Comparison of ENCODE assay signal across 1 cellular context in the genomic region with DNA sequence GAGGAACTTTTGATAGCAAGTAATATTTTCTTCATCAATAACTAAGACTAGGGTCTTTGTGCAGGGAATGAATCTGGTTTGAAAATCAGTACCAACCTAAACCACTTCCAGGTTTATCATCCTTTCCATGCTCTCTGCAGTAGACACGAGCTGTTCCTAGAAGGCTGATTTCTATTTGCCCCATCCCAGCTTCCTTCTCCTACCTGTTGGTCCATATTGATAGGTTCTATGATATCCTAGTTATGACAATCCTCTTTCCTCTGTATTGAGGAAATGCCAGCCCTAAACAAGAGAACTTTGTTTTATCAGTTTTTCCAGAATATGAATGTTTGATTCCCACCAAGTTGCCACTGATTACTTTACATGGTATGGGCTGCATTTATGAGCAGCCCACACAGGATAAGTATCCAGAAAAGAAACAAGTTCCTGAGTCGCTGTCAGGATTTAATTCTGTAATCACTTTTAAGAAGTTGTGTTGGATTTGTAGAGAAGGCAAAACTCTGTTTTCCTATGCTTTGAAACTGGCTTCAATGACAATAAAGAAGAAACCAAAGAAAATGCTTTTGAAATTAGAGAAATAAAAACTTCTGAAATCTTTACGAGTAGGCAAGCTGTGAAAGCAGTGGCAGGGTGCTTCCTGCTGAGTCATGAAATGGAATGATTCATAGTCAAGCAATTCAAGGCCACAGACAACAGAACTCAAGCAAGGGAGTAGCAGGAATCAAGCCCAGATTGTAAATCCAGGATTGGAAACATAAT.
TF ChIP-seq lines count a peak whose summit lies in the region.

No MANE protein-coding gene starts in this region.

TF ChIP-seq in HepG2, 621 proteins besides CTCF, POLR2A, EP300 and RAD21 (continued from another document and continues in another):
- peak; percentile 65; the same call in 1 of the 2 replicates for TF ChIP-seq MYPOP (CRISPR knock-in tag; IDR thresholded peaks at IDR 0.05)
- TF ChIP-seq AKNA (CRISPR knock-in tag; IDR thresholded peaks at IDR 0.05; ENCODE audit: borderline replicate concordance): no peak
- no peak for TF ChIP-seq ZNF550 (CRISPR knock-in tag; IDR thresholded peaks at IDR 0.05; ENCODE audit: borderline replicate concordance)
- no peak for TF ChIP-seq ZNF431 (CRISPR knock-in tag; IDR thresholded peaks at IDR 0.05; ENCODE audit: borderline replicate concordance, low read depth)
- no peak for TF ChIP-seq POLR2AphosphoS5 (IDR thresholded peaks at IDR 0.05; ENCODE audit: low read depth, low read length)
- TF ChIP-seq, protein P1, sequence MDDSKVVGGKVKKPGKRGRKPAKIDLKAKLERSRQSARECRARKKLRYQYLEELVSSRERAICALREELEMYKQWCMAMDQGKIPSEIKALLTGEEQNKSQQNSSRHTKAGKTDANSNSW (CRISPR knock-in tag; IDR thresholded peaks at IDR 0.05; ENCODE audit: borderline replicate concordance): no peak
- TF ChIP-seq ZNF614 (CRISPR knock-in tag; IDR thresholded peaks at IDR 0.05; ENCODE audit: borderline replicate concordance): peak; percentile 65; the same call in 1 of the 2 replicates
- TF ChIP-seq ZNF839 (CRISPR knock-in tag; IDR thresholded peaks at IDR 0.05; ENCODE audit: borderline replicate concordance): no peak
- peak; percentile 50; the same call in 1 of the 2 replicates for TF ChIP-seq CEBPG (CRISPR knock-in tag; IDR thresholded peaks at IDR 0.05)
- TF ChIP-seq, protein P2, sequence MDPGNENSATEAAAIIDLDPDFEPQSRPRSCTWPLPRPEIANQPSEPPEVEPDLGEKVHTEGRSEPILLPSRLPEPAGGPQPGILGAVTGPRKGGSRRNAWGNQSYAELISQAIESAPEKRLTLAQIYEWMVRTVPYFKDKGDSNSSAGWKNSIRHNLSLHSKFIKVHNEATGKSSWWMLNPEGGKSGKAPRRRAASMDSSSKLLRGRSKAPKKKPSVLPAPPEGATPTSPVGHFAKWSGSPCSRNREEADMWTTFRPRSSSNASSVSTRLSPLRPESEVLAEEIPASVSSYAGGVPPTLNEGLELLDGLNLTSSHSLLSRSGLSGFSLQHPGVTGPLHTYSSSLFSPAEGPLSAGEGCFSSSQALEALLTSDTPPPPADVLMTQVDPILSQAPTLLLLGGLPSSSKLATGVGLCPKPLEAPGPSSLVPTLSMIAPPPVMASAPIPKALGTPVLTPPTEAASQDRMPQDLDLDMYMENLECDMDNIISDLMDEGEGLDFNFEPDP (CRISPR knock-in tag; conservative IDR thresholded peaks at IDR 0.05): no peak
- TF ChIP-seq ZNF326 (CRISPR knock-in tag; IDR thresholded peaks at IDR 0.05; ENCODE audit: borderline replicate concordance): no peak
- TF ChIP-seq GTF2F1 (IDR thresholded peaks at IDR 0.05; ENCODE audit: low read length): no peak
- TF ChIP-seq ZFP37 (CRISPR knock-in tag; IDR thresholded peaks at IDR 0.05; ENCODE audit: borderline replicate concordance): no peak
- no peak for TF ChIP-seq ZBTB1 (CRISPR knock-in tag; IDR thresholded peaks at IDR 0.05; ENCODE audit: borderline replicate concordance)
- no peak for TF ChIP-seq NFATC3 (CRISPR knock-in tag; IDR thresholded peaks at IDR 0.05)
- TF ChIP-seq PPARG (CRISPR knock-in tag; conservative IDR thresholded peaks at IDR 0.05): peak; percentile 66; the same call in 1 of the 2 replicates
- TF ChIP-seq, protein P3, sequence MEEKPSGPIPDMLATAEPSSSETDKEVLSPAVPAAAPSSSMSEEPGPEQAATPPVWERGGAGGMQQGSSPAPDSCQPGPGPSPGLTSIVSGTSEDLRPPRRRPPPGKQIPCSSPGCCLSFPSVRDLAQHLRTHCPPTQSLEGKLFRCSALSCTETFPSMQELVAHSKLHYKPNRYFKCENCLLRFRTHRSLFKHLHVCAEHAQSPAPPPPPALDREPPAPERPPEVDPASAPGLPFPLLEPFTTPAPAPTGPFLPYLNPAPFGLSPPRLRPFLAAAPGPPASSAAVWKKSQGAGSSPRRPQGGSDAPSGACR (CRISPR knock-in tag; IDR thresholded peaks at IDR 0.05): no peak
- no peak for TF ChIP-seq ZNF383 (CRISPR knock-in tag; IDR thresholded peaks at IDR 0.05; ENCODE audit: borderline replicate concordance)
- no peak for TF ChIP-seq SIN3A (IDR thresholded peaks at IDR 0.05; ENCODE audit: borderline replicate concordance, low read depth, low read length)
- TF ChIP-seq SOX13 (IDR thresholded peaks at IDR 0.05): no peak
- peak in 1 of 2 experiments; percentile 14; a peak in 1 of 4 replicates for TF ChIP-seq SOX13 (CRISPR knock-in tag; conservative IDR thresholded peaks at IDR 0.05 in 1 of 2, IDR thresholded peaks at IDR 0.05 in 1 of 2)
- TF ChIP-seq, protein P4, sequence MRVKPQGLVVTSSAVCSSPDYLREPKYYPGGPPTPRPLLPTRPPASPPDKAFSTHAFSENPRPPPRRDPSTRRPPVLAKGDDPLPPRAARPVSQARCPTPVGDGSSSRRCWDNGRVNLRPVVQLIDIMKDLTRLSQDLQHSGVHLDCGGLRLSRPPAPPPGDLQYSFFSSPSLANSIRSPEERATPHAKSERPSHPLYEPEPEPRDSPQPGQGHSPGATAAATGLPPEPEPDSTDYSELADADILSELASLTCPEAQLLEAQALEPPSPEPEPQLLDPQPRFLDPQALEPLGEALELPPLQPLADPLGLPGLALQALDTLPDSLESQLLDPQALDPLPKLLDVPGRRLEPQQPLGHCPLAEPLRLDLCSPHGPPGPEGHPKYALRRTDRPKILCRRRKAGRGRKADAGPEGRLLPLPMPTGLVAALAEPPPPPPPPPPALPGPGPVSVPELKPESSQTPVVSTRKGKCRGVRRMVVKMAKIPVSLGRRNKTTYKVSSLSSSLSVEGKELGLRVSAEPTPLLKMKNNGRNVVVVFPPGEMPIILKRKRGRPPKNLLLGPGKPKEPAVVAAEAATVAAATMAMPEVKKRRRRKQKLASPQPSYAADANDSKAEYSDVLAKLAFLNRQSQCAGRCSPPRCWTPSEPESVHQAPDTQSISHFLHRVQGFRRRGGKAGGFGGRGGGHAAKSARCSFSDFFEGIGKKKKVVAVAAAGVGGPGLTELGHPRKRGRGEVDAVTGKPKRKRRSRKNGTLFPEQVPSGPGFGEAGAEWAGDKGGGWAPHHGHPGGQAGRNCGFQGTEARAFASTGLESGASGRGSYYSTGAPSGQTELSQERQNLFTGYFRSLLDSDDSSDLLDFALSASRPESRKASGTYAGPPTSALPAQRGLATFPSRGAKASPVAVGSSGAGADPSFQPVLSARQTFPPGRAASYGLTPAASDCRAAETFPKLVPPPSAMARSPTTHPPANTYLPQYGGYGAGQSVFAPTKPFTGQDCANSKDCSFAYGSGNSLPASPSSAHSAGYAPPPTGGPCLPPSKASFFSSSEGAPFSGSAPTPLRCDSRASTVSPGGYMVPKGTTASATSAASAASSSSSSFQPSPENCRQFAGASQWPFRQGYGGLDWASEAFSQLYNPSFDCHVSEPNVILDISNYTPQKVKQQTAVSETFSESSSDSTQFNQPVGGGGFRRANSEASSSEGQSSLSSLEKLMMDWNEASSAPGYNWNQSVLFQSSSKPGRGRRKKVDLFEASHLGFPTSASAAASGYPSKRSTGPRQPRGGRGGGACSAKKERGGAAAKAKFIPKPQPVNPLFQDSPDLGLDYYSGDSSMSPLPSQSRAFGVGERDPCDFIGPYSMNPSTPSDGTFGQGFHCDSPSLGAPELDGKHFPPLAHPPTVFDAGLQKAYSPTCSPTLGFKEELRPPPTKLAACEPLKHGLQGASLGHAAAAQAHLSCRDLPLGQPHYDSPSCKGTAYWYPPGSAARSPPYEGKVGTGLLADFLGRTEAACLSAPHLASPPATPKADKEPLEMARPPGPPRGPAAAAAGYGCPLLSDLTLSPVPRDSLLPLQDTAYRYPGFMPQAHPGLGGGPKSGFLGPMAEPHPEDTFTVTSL (CRISPR knock-in tag; IDR thresholded peaks at IDR 0.05; ENCODE audit: borderline replicate concordance): peak; percentile 36; the same call in 1 of the 2 replicates
- no peak for TF ChIP-seq IRF9 (CRISPR knock-in tag; IDR thresholded peaks at IDR 0.05; ENCODE audit: borderline replicate concordance)
- no peak for TF ChIP-seq ZNF124 (CRISPR knock-in tag; IDR thresholded peaks at IDR 0.05)
- TF ChIP-seq ATAD3A (CRISPR knock-in tag; IDR thresholded peaks at IDR 0.05): no peak
- TF ChIP-seq, protein P5, sequence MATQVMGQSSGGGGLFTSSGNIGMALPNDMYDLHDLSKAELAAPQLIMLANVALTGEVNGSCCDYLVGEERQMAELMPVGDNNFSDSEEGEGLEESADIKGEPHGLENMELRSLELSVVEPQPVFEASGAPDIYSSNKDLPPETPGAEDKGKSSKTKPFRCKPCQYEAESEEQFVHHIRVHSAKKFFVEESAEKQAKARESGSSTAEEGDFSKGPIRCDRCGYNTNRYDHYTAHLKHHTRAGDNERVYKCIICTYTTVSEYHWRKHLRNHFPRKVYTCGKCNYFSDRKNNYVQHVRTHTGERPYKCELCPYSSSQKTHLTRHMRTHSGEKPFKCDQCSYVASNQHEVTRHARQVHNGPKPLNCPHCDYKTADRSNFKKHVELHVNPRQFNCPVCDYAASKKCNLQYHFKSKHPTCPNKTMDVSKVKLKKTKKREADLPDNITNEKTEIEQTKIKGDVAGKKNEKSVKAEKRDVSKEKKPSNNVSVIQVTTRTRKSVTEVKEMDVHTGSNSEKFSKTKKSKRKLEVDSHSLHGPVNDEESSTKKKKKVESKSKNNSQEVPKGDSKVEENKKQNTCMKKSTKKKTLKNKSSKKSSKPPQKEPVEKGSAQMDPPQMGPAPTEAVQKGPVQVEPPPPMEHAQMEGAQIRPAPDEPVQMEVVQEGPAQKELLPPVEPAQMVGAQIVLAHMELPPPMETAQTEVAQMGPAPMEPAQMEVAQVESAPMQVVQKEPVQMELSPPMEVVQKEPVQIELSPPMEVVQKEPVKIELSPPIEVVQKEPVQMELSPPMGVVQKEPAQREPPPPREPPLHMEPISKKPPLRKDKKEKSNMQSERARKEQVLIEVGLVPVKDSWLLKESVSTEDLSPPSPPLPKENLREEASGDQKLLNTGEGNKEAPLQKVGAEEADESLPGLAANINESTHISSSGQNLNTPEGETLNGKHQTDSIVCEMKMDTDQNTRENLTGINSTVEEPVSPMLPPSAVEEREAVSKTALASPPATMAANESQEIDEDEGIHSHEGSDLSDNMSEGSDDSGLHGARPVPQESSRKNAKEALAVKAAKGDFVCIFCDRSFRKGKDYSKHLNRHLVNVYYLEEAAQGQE (IDR thresholded peaks at IDR 0.05; ENCODE audit: borderline replicate concordance in 1 of 2, low read depth in 1 of 2, low read length in 2 of 2): no peak
- TF ChIP-seq SP1 (IDR thresholded peaks at IDR 0.05): no peak
- TF ChIP-seq SP1 (CRISPR knock-in tag; IDR thresholded peaks at IDR 0.05): no peak
